ENCODE assay signal across 23 cellular contexts in genomic region chr9:85471791-85472190, GRCh38.
"Had no signal": no experiment of that assay in that cellular context is flagged by ENCODE, and none has a peak within 500 bp of the region (broad histone marks: within the 10 kb centered on the region; RNA-seq: fewer than 3 reads in every experiment).

No MANE protein-coding gene starts in this region.

- H3K27me3 ChIP-seq: colonic mucosa, dorsolateral prefrontal cortex, gastrocnemius medialis, gastroesophageal sphincter, heart left ventricle, heart right ventricle had no signal

- H3K36me3 ChIP-seq: colonic mucosa, esophagus squamous epithelium, gastrocnemius medialis, gastroesophageal sphincter, heart left ventricle, heart right ventricle had no signal

- ATAC-seq: effector memory CD8-positive, alpha-beta T cell; esophagus mucosa; foreskin keratinocyte; gastrocnemius medialis; gastroesophageal sphincter; heart left ventricle; heart right ventricle had no signal

- H3K4me3 ChIP-seq: colonic mucosa, coronary artery, dorsolateral prefrontal cortex, esophagus squamous epithelium, gastrocnemius medialis, gastroesophageal sphincter, heart left ventricle, heart right ventricle had no signal

- H3K9me3 ChIP-seq: colonic mucosa, gastrocnemius medialis, gastroesophageal sphincter had no signal

- DNase-seq: colonic mucosa; cortex of kidney; dermis blood vessel endothelial cell; dorsolateral prefrontal cortex; effector CD4-positive, alpha-beta T cell; effector CD8-positive, alpha-beta T cell; effector memory CD4-positive, alpha-beta T cell; effector memory CD8-positive, alpha-beta T cell; endodermal cell; erythroblast; esophagus squamous epithelium; foreskin fibroblast; foreskin keratinocyte; foreskin melanocyte; gastrocnemius medialis; glutamatergic neuron; head of caudate nucleus; heart left ventricle; heart right ventricle had no signal

- H3K4me1 ChIP-seq: colonic mucosa, esophagus squamous epithelium, foreskin keratinocyte, gastrocnemius medialis, gastroesophageal sphincter, heart left ventricle, heart right ventricle had no signal

- H3K27ac ChIP-seq: colonic mucosa, coronary artery, dorsolateral prefrontal cortex, epithelial cell of prostate, esophagus squamous epithelium, foreskin keratinocyte, gastrocnemius medialis, gastroesophageal sphincter, heart left ventricle, heart right ventricle had no signal
